2 cellular contexts compared by ENCODE assay signal in genomic region chr7:7761974-7762769, GRCh38.
TF ChIP-seq lines count a peak whose summit lies in the region.

No MANE protein-coding gene starts in this region.

TF ChIP-seq in GM12878, 131 proteins besides CTCF, POLR2A, EP300 and RAD21 (continues in another document):
- TF ChIP-seq GATAD2B (conservative IDR thresholded peaks at IDR 0.05; ENCODE audit: low read depth) (no peak), SUZ12 (IDR thresholded peaks at IDR 0.05; ENCODE audit: unreplicated experiment) (no peak), POLR2AphosphoS5 (IDR thresholded peaks at IDR 0.05; ENCODE audit: low read length) (no peak), FOXM1 (IDR thresholded peaks at IDR 0.05; ENCODE audit: low read depth, low read length) (no peak), CEBPZ (IDR thresholded peaks at IDR 0.05; ENCODE audit: low read depth, low read length) (no peak), SMARCA5 (IDR thresholded peaks at IDR 0.05) (no peak), PRDM15 (CRISPR knock-in tag; IDR thresholded peaks at IDR 0.05) (no peak), PAX8 (IDR thresholded peaks at IDR 0.05) (0 out of 2 replicates have a peak, but pooled peaks have one; percentile 23), BRCA1 (IDR thresholded peaks at IDR 0.05; ENCODE audit: low read depth, low read length) (no peak), ETV6 (conservative IDR thresholded peaks at IDR 0.05 in 1 of 2, IDR thresholded peaks at IDR 0.05 in 1 of 2; ENCODE audit: borderline replicate concordance in 1 of 2, low read depth in 1 of 2) (no peak), GABPA (IDR thresholded peaks at IDR 0.05; ENCODE audit: low read depth) (no peak), ATF7 (IDR thresholded peaks at IDR 0.05; ENCODE audit: low read depth) (no peak), NFIC (IDR thresholded peaks at IDR 0.05; ENCODE audit: low read depth, low read length) (peak; percentile 20; the same call in 1 of the 2 replicates), EZH2 (IDR thresholded peaks at IDR 0.05; ENCODE audit: borderline replicate concordance, control insufficient read depth, low read depth, low read length) (no peak), POU2F2 (IDR thresholded peaks at IDR 0.05; ENCODE audit: borderline replicate concordance, low read depth, low read length) (no peak), CBX3 (IDR thresholded peaks at IDR 0.05; ENCODE audit: borderline replicate concordance, low read depth) (no peak), LARP7 (IDR thresholded peaks at IDR 0.05) (no peak), SRF (IDR thresholded peaks at IDR 0.05; ENCODE audit: low read depth in 2 of 2, low read length in 2 of 2) (no peak), SIN3A (IDR thresholded peaks at IDR 0.05; ENCODE audit: low read depth, low read length) (no peak), WRNIP1 (IDR thresholded peaks at IDR 0.05; ENCODE audit: borderline replicate concordance, low read depth, low read length) (no peak), PKNOX1 (IDR thresholded peaks at IDR 0.05) (no peak), ATF3 (IDR thresholded peaks at IDR 0.05; ENCODE audit: borderline replicate concordance, extremely low read depth, low read depth, low read length) (no peak), BHLHE40 (IDR thresholded peaks at IDR 0.05; ENCODE audit: borderline replicate concordance in 1 of 2, low read depth in 2 of 2, low read length in 1 of 2) (no peak), MYB (IDR thresholded peaks at IDR 0.05; ENCODE audit: borderline replicate concordance, low read depth, low read length) (no peak), SP1 (IDR thresholded peaks at IDR 0.05; ENCODE audit: low read depth, low read length) (no peak)

TF ChIP-seq in HepG2, 621 proteins besides CTCF, POLR2A, EP300 and RAD21:
- no peak for TF ChIP-seq ZNF281 (CRISPR knock-in tag; IDR thresholded peaks at IDR 0.05; ENCODE audit: borderline replicate concordance)
- TF ChIP-seq ZNF550 (CRISPR knock-in tag; IDR thresholded peaks at IDR 0.05; ENCODE audit: borderline replicate concordance), result no peak
- no peak for TF ChIP-seq XRCC5 (optimal IDR thresholded peaks at IDR 0.05; ENCODE audit: low read length)
- no peak for TF ChIP-seq SNAI1 (CRISPR knock-in tag; IDR thresholded peaks at IDR 0.05; ENCODE audit: borderline replicate concordance)
- no peak for TF ChIP-seq ZSCAN20 (CRISPR knock-in tag; IDR thresholded peaks at IDR 0.05; ENCODE audit: borderline replicate concordance)
- no peak for TF ChIP-seq AGO2 (optimal IDR thresholded peaks at IDR 0.05; ENCODE audit: low read depth, low read length)
- no peak for TF ChIP-seq NR2C2 (CRISPR knock-in tag; IDR thresholded peaks at IDR 0.05; ENCODE audit: borderline replicate concordance)
- TF ChIP-seq BCLAF1 (IDR thresholded peaks at IDR 0.05), result no peak
- no peak for TF ChIP-seq NR2F6 (IDR thresholded peaks at IDR 0.05)
- TF ChIP-seq NR2F6 (CRISPR knock-in tag; IDR thresholded peaks at IDR 0.05), result no peak
